11 cellular contexts compared by ENCODE assay signal in the genomic region with DNA sequence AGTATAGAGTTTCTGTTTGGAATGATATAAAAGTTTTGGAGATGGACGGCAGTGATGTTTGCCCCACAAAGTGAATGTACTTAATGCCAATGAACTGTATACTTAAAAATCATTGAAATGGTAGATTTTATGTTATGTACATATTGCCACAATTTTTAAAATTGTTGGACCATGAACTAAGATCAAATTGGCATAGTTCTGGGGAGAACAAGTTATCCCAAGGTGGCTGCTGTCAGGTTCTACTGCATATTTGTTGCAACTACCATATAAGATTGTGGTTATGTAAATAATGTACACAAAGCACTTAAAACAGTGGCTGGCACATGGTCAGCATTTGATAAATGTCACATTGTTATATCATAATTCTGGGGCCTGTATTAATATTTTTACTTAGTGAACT.
"Had no signal": no experiment of that assay in that cellular context is flagged by ENCODE, and none has a peak within 500 bp of the region (broad histone marks: within the 10 kb centered on the region; RNA-seq: fewer than 3 reads in every experiment).

No MANE protein-coding gene starts in this region.

- H3K4me3 ChIP-seq: GM23248, GM23338, HAP-1 had no signal

- H3K4me2 ChIP-seq: GM23338 had no signal

- H3K27ac Mint-ChIP-seq: GM23338, H9, HFFc6 had no signal

- H3K9ac ChIP-seq: GM23248 had no signal

- H3K9me3 Mint-ChIP-seq: GM23338 had no signal

- H3K4me3 Mint-ChIP-seq: GM23338, H9, HFFc6 had no signal

- DNase-seq: GM23248, GOT3, H7, H9, HCEC 1CT, HFFc6 had no signal

- FAIRE-seq: H1, H54 had no signal

- ATAC-seq: GM23338, HCT116 had no signal

- H3K9me3 ChIP-seq: HAP-1 had no signal

- H3K36me3 ChIP-seq: HAP-1 had no signal

- H3K27ac ChIP-seq: GM23248 had no signal

- H2AFZ ChIP-seq: GM23248, GM23338 had no signal
